In genomic region chr5:43007911-43008368, GRCh38 we compare ENCODE assay signal across 1 cellular context.
TF ChIP-seq lines count a peak whose summit lies in the region.

No MANE protein-coding gene starts in this region.

TF ChIP-seq in K562, 482 proteins besides CTCF, POLR2A, EP300 and RAD21 (continued from another document and continues in another):
- no peak for TF ChIP-seq KAT2B (IDR thresholded peaks at IDR 0.05; ENCODE audit: low read depth, low read length)
- no peak for TF ChIP-seq POLR2AphosphoS2 (IDR thresholded peaks at IDR 0.05; ENCODE audit: low read length)
- no peak for TF ChIP-seq NCOR1 (IDR thresholded peaks at IDR 0.05)
- no peak for TF ChIP-seq SAFB (IDR thresholded peaks at IDR 0.05; ENCODE audit: borderline replicate concordance, low read depth, low read length)
- peak; percentile 19; the same call in 1 of the 2 replicates for TF ChIP-seq KDM2B (CRISPR knock-in tag; IDR thresholded peaks at IDR 0.05)
- no peak for TF ChIP-seq U2AF1 (optimal IDR thresholded peaks at IDR 0.05; ENCODE audit: low read depth, low read length)
- TF ChIP-seq TAL1 (IDR thresholded peaks at IDR 0.05) = no peak
- no peak for TF ChIP-seq E4F1 (CRISPR knock-in tag; IDR thresholded peaks at IDR 0.05; ENCODE audit: borderline replicate concordance)
- no peak for TF ChIP-seq CHCHD3 (CRISPR knock-in tag; IDR thresholded peaks at IDR 0.05)
- TF ChIP-seq ARID3B (CRISPR knock-in tag; IDR thresholded peaks at IDR 0.05; ENCODE audit: borderline replicate concordance) = no peak
- no peak for TF ChIP-seq TCF7L2 (IDR thresholded peaks at IDR 0.05; ENCODE audit: low read depth, low read length)
- no peak for TF ChIP-seq TARDBP (IDR thresholded peaks at IDR 0.05)
- TF ChIP-seq FOXK1 (CRISPR knock-in tag; IDR thresholded peaks at IDR 0.05; ENCODE audit: borderline replicate concordance) = no peak
- TF ChIP-seq NELFE (IDR thresholded peaks at IDR 0.05; ENCODE audit: insufficient read depth, insufficient read length) = no peak
- TF ChIP-seq ZNF23 (CRISPR knock-in tag; IDR thresholded peaks at IDR 0.05) = no peak
- no peak for TF ChIP-seq ZNF347 (CRISPR knock-in tag; IDR thresholded peaks at IDR 0.05; ENCODE audit: low read depth)
- TF ChIP-seq FOXA1 (IDR thresholded peaks at IDR 0.05; ENCODE audit: borderline replicate concordance) = no peak
- no peak for TF ChIP-seq ARID1B (IDR thresholded peaks at IDR 0.05)
- TF ChIP-seq ZNF830 (CRISPR knock-in tag; IDR thresholded peaks at IDR 0.05) = 0 out of 2 replicates have a peak, but pooled peaks have one; percentile 14
- TF ChIP-seq ZNF518B (CRISPR knock-in tag; IDR thresholded peaks at IDR 0.05) = no peak
- no peak for TF ChIP-seq BCOR (IDR thresholded peaks at IDR 0.05)
- no peak; the same call in 1 of the 2 replicates for TF ChIP-seq ERF (CRISPR knock-in tag; IDR thresholded peaks at IDR 0.05)
- no peak for TF ChIP-seq STAG1 (CRISPR knock-in tag; IDR thresholded peaks at IDR 0.05; ENCODE audit: borderline replicate concordance)
- no peak for TF ChIP-seq ZNF3 (CRISPR knock-in tag; IDR thresholded peaks at IDR 0.05)
- no peak for TF ChIP-seq PHB (CRISPR knock-in tag; IDR thresholded peaks at IDR 0.05)
- TF ChIP-seq ZNF57 (CRISPR knock-in tag; IDR thresholded peaks at IDR 0.05) = no peak
- no peak for TF ChIP-seq ARHGAP35 (IDR thresholded peaks at IDR 0.05; ENCODE audit: partially characterized antibody)
- 0 out of 2 replicates have a peak, but pooled peaks have one; percentile 4 for TF ChIP-seq ARID2 (IDR thresholded peaks at IDR 0.05)
- no peak for TF ChIP-seq ZFPM2 (CRISPR knock-in tag; IDR thresholded peaks at IDR 0.05)
- no peak for TF ChIP-seq TRIM28 (IDR thresholded peaks at IDR 0.05)
- no peak for TF ChIP-seq ZBTB5 (IDR thresholded peaks at IDR 0.05)
- no peak for TF ChIP-seq PURB (CRISPR knock-in tag; IDR thresholded peaks at IDR 0.05; ENCODE audit: low read depth)
- TF ChIP-seq XRCC3 (IDR thresholded peaks at IDR 0.05) = no peak
- no peak for TF ChIP-seq ZSCAN32 (CRISPR knock-in tag; IDR thresholded peaks at IDR 0.05)
- TF ChIP-seq TBP (optimal IDR thresholded peaks at IDR 0.05; ENCODE audit: low read depth, low read length) = peak; percentile 69
- TF ChIP-seq ZNF436 (CRISPR knock-in tag; IDR thresholded peaks at IDR 0.05) = no peak
- TF ChIP-seq TEAD4 (IDR thresholded peaks at IDR 0.05; ENCODE audit: low read length) = no peak
- TF ChIP-seq TEAD4 (CRISPR knock-in tag; IDR thresholded peaks at IDR 0.05; ENCODE audit: borderline replicate concordance) = no peak
- TF ChIP-seq ESRRA (IDR thresholded peaks at IDR 0.05; ENCODE audit: borderline replicate concordance, low read depth) = no peak
- no peak for TF ChIP-seq RCOR1 (IDR thresholded peaks at IDR 0.05; ENCODE audit: borderline replicate concordance in 1 of 2, low read depth in 2 of 2, low read length in 2 of 2)
- TF ChIP-seq MCM3 (IDR thresholded peaks at IDR 0.05) = no peak
- TF ChIP-seq MBD1 (CRISPR knock-in tag; IDR thresholded peaks at IDR 0.05) = no peak
- no peak for TF ChIP-seq KLF1 (tag; IDR thresholded peaks at IDR 0.05)
- no peak for TF ChIP-seq NUFIP1 (IDR thresholded peaks at IDR 0.05; ENCODE audit: partially characterized antibody)
- TF ChIP-seq SIX5 (IDR thresholded peaks at IDR 0.05; ENCODE audit: borderline replicate concordance in 1 of 2, insufficient read depth in 1 of 2, low read depth in 1 of 2, low read length in 2 of 2) = no peak
- TF ChIP-seq CEBPG (CRISPR knock-in tag; IDR thresholded peaks at IDR 0.05) = no peak
- TF ChIP-seq CEBPG (tag; conservative IDR thresholded peaks at IDR 0.05 in 1 of 2, IDR thresholded peaks at IDR 0.05 in 1 of 2) = no peak
- TF ChIP-seq SMARCC2 (IDR thresholded peaks at IDR 0.05; ENCODE audit: low read depth) = no peak
- no peak; the same call in 1 of the 2 replicates for TF ChIP-seq ZNF395 (CRISPR knock-in tag; IDR thresholded peaks at IDR 0.05)
- TF ChIP-seq ZBTB9 (CRISPR knock-in tag; IDR thresholded peaks at IDR 0.05) = no peak
- TF ChIP-seq TEAD1 (CRISPR knock-in tag; IDR thresholded peaks at IDR 0.05) = no peak
- TF ChIP-seq ZNF12 (CRISPR knock-in tag; IDR thresholded peaks at IDR 0.05) = no peak
- no peak for TF ChIP-seq DPF2 (IDR thresholded peaks at IDR 0.05)
- TF ChIP-seq SRSF7 (optimal IDR thresholded peaks at IDR 0.05; ENCODE audit: low read depth, low read length) = no peak
- TF ChIP-seq SETDB1 (IDR thresholded peaks at IDR 0.05; ENCODE audit: low read length) = no peak
- no peak for TF ChIP-seq ZNF449 (CRISPR knock-in tag; IDR thresholded peaks at IDR 0.05)
